ENCODE assay signal across 8 cellular contexts in the genomic region with DNA sequence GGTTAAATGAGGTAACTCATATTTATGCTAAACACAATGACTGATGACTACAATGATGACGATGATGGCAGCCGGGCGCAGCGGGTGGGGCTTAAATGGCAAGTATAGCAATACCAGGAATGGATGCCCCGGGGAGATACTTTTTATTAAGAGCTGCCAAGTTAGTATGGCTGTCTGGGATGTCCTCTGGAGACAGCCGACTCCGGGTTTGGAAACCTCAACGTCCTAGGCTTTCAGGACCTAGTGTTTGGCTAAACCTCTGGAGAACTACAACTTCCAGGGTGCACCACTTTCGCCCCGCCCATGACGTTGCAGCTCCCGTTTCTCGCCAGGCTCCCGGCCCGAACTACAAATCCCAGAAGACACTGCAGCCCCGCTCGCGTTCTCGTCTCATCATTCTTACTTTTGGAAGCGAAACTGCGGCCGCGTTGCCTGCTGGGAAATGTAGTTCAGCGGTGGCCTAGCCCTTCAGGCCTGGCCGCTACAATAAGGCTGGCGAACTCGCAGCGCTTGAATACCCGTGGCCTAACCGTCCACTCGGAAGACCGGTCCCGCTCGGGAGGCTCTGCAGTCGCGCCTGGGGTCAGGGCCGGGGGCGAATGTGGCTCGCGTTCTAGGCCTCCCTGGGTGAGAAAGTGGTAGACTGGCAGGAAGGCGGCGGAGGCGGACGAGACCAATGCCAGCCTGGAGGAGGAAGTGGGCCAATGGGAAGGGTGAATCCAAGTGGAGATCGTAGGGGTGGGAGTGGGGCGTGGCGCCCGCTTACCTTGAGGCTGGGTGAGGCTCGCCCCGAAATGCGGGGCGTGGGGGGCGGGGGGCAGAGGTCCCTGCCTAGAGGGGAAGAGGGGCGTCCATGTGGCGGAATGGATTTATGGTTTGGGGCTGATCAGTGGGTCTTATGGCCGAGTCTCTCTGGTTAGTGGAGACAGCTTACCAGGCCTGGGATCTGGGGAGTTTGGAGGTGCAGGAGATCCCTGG. TPM values are rescaled to one million over a fixed set of nuclear protein-coding genes. Genes with fewer than 3 reads are reported as not detected.
DNase-seq lines count a peak whose midpoint lies in the region; ATAC-seq, FAIRE-seq and TF ChIP-seq lines count a peak whose summit lies in the region.

Gene SMARCAL1, plus strand, starts transcription at position 463 of the 978 bp plus-strand sequence. CDS start 2,221 bp downstream, outside the sequence.

- H3K4me2 ChIP-seq in Loucy (ENCODE audit: low read depth, low read length, poor library complexity, severe bottlenecking) = peak within 1 kb of the TSS; percentile 81

- no peaks in the 10 kb centered on the region for H3K36me3 ChIP-seq in Loucy (ENCODE audit: insufficient read depth, low read length)

- peaks cover 0 to 3% of the 10 kb centered on the region in 2 donors for H3K27me3 Mint-ChIP-seq in natural killer cell (ENCODE audit: low read depth in 2 of 2)

- H3K9me3 Mint-ChIP-seq in natural killer cell = no peaks in the 10 kb centered on the region

- H4K20me1 ChIP-seq in Loucy (ENCODE audit: insufficient read depth, low read length, poor library complexity, severe bottlenecking) = no peaks in the 10 kb centered on the region

- no peaks in the 10 kb centered on the region for H3F3A ChIP-seq in Loucy (ENCODE audit: low read depth)

- no peaks in the 10 kb centered on the region for H3K36me3 Mint-ChIP-seq in natural killer cell

- TF ChIP-seq POLR2A in H54 (IDR thresholded peaks at IDR 0.05; ENCODE audit: low read depth, low read length) = peak; percentile 71
- TF ChIP-seq POLR2A in Raji (IDR thresholded peaks at IDR 0.05; ENCODE audit: insufficient read depth, low read depth, low read length) = peak; percentile 72

- TF ChIP-seq CTCF in Loucy (conservative IDR thresholded peaks at IDR 0.05; ENCODE audit: low read length) (no peak), natural killer cell (IDR thresholded peaks at IDR 0.05) (no peak)

- H3K4me1 ChIP-seq in Loucy (ENCODE audit: insufficient read depth, low read length, poor library complexity, severe bottlenecking) = peaks cover 63% of the 10 kb centered on the region

- H3K4me1 Mint-ChIP-seq in natural killer cell = peaks cover 18 to 21% of the 10 kb centered on the region in 2 donors

- intact Hi-C loops in natural killer cell (cut with micrococcal nuclease) = loop anchor here (1.0 to 2.0 kb wide), 4 partner anchors 62 to 303 kb away; partner anchors contain the start of genes RPL37A and XRCC5

- H3K9me2 ChIP-seq in Loucy (replicated peaks; ENCODE audit: low read depth, low read length) = no peaks in the 10 kb centered on the region

- peak; percentile 98 for DNase-seq in EL
- peak; percentile 83 for DNase-seq in H54 (ENCODE audit: insufficient read length, low spot score)
- peak; percentile 96 for DNase-seq in activated T-helper 9 cell treated with anti-CD3 and anti-CD28 coated beads, Interleukin-2, amount 50 U/mL, for 16 hours (ENCODE audit: low read depth)
- DNase-seq in fibroblast of peridontal ligament (ENCODE audit: extremely low read depth) = peak; percentile 98
- peak; percentile 97 for DNase-seq in natural killer cell
- DNase-seq in stimulated activated naive CD4-positive, alpha-beta T cell treated with Interleukin-2 at 50 U/mL for 16 hours (lab: John Stamatoyannopoulos, UW) = peak; percentile 98

- ATAC-seq in natural killer cell = peak; percentile 95 to 96 (median 96)

- peak within 1 kb of the TSS; percentile 99 for H3K4me3 Mint-ChIP-seq in natural killer cell

- peak; percentile 79 for FAIRE-seq in H54 (lab: Jason Lieb, UNC)

- H2AFZ ChIP-seq in Loucy (ENCODE audit: low read length) = peak within 1 kb of the TSS; percentile 80

- H3K27ac Mint-ChIP-seq in natural killer cell = peak within 1 kb of the TSS; percentile 95 to 98

- peak within 1 kb of the TSS; percentile 94 for H3K9ac ChIP-seq in Loucy (ENCODE audit: low read depth, low read length, poor library complexity, severe bottlenecking)

- no peaks in the 10 kb centered on the region for H3K9me3 ChIP-seq in Loucy (ENCODE audit: insufficient read depth, low read depth, low read length)

- peak within 1 kb of the TSS; percentile 82 for H3K4me3 ChIP-seq in Loucy (ENCODE audit: low read length, poor library complexity, severe bottlenecking)

- H3K27me3 ChIP-seq in Loucy (ENCODE audit: insufficient read depth, low read length, poor library complexity, severe bottlenecking) = no peaks in the 10 kb centered on the region

- peaks cover 37% of the 10 kb centered on the region for H3K79me2 ChIP-seq in Loucy (ENCODE audit: insufficient read depth, low read length)

RNA-seq across cellular contexts. Expression of gene SMARCAL1, which starts in this region (rescaled TPM):
- total RNA-seq in natural killer cell = 10 to 100 TPM; 18.7 to 25.6 (median 22.8) TPM

Comparison
In these comparisons a context has a peak if more than half of its experiments do, and no peak if none do; other contexts are left out.
1. Peak in every context shown above with its lines: DNase-seq, ATAC-seq and H3K4me3 ChIP-seq.